Comparison of ENCODE assay signal across 9 cellular contexts in genomic region chr7:2037301-2037804, GRCh38.
A peak's percentile ranks its signal among the peaks of the same experiment; 100 is the strongest.
DNase-seq lines count a peak whose midpoint lies in the region; ATAC-seq and TF ChIP-seq lines count a peak whose summit lies in the region.
"Had no signal": no experiment of that assay in that cellular context is flagged by ENCODE, and none has a peak within 500 bp of the region (broad histone marks: within the 10 kb centered on the region; RNA-seq: fewer than 3 reads in every experiment).

No MANE protein-coding gene starts in this region.

- H3K36me3 ChIP-seq in esophagus muscularis mucosa (no peaks in the 10 kb centered on the region), osteoblast (ENCODE audit: insufficient read depth, low read length) (no peaks in the 10 kb centered on the region), thyroid gland (no peaks in the 10 kb centered on the region)

- 75% methylated on average over 17 of the region's 17 CpGs for WGBS in esophagus muscularis mucosa
- WGBS in thyroid gland, 2 donors, result 70 to 72% methylated on average over 17 of the region's 17 CpGs

- H3K27ac Mint-ChIP-seq in T-helper 17 cell, result peak overlapping the region; percentile 88

- peaks cover 2% of the 10 kb centered on the region for H4K20me1 ChIP-seq in osteoblast (ENCODE audit: insufficient read depth, low read length)

- no peak for TF ChIP-seq POLR2A in esophagus muscularis mucosa (IDR thresholded peaks at IDR 0.05; ENCODE audit: low read depth)
- no peak for TF ChIP-seq POLR2A in thyroid gland (IDR thresholded peaks at IDR 0.05)

- peak overlapping the region; percentile 30 to 39 (median 32) for H3K4me3 ChIP-seq in esophagus muscularis mucosa
- no peak overlapping the region for H3K4me3 ChIP-seq in osteoblast (ENCODE audit: insufficient read depth, low read length)
- no peak overlapping the region for H3K4me3 ChIP-seq in thyroid gland (replicated peaks in 1 of 3)

- H3K79me2 ChIP-seq in osteoblast (ENCODE audit: insufficient read depth, low read length), result no peaks in the 10 kb centered on the region

- H3K27me3 ChIP-seq in esophagus muscularis mucosa, result no peaks in the 10 kb centered on the region
- H3K27me3 ChIP-seq in osteoblast (ENCODE audit: insufficient read depth, low read length), result no peaks in the 10 kb centered on the region
- H3K27me3 ChIP-seq in thyroid gland, result no peaks in the 10 kb centered on the region

- intact Hi-C loops in esophagus muscularis mucosa (cut with DNase I) (no loop called here), thyroid gland (cut with DNase I) (no loop called here)

- ATAC-seq in T-helper 17 cell (peak; percentile 64), GM18868 (IDR thresholded peaks at IDR 0.05; ENCODE audit: unreplicated experiment) (no peak)

- DNase-seq in T-helper 17 cell (no peak), esophagus muscularis mucosa (ENCODE audit: extremely low spot score) (no peak), osteoblast (ENCODE audit: insufficient read length, low spot score, missing footprints) (peak; percentile 43), NCI-H524 (lab: John Stamatoyannopoulos, UW) (no peak), H4 (ENCODE audit: low spot score) (no peak), thyroid gland (no peak)
- DNase-seq: NCI-H1436 had no signal

- H3K4me3 Mint-ChIP-seq in T-helper 17 cell, result peak overlapping the region; percentile 89

- H3K36me3 Mint-ChIP-seq in T-helper 17 cell (ENCODE audit: low read depth), result peaks cover 2% of the 10 kb centered on the region

- TF ChIP-seq CTCF in C4-2B (conservative IDR thresholded peaks at IDR 0.05) (no peak), esophagus muscularis mucosa (IDR thresholded peaks at IDR 0.05) (no peak), osteoblast (IDR thresholded peaks at IDR 0.05; ENCODE audit: extremely low read depth, low read depth, low read length) (no peak), thyroid gland (IDR thresholded peaks at IDR 0.05) (no peak)

- H3K4me1 Mint-ChIP-seq in T-helper 17 cell, result peaks cover 43% of the 10 kb centered on the region

- no peaks in the 10 kb centered on the region for H3K27me3 Mint-ChIP-seq in T-helper 17 cell

- peak overlapping the region; percentile 2; the same call in 1 of the 2 replicates for H3K27ac ChIP-seq in C4-2B
- H3K27ac ChIP-seq in esophagus muscularis mucosa (replicated peaks in 1 of 4), result peak overlapping the region in 1 of 4 donors; percentile 19
- no peak overlapping the region for H3K27ac ChIP-seq in osteoblast (ENCODE audit: low read depth, low read length)
- H3K27ac ChIP-seq in thyroid gland, result no peak overlapping the region

- H3K9me3 ChIP-seq in T-helper 17 cell (ENCODE audit: control insufficient read depth, low read length, poor library complexity, severe bottlenecking) (no peaks in the 10 kb centered on the region), esophagus muscularis mucosa (no peaks in the 10 kb centered on the region), osteoblast (ENCODE audit: low read depth, low read length) (no peaks in the 10 kb centered on the region), thyroid gland (no peaks in the 10 kb centered on the region)

- H3K4me1 ChIP-seq in esophagus muscularis mucosa (peaks cover 5 to 15% (median 9%) of the 10 kb centered on the region in 4 donors), osteoblast (ENCODE audit: insufficient read depth, low read length) (no peaks in the 10 kb centered on the region), thyroid gland (peaks cover 7 to 12% of the 10 kb centered on the region in 2 donors)

- TF ChIP-seq EP300 in esophagus muscularis mucosa (IDR thresholded peaks at IDR 0.05), result no peak

- H3K4me2 ChIP-seq in osteoblast (ENCODE audit: insufficient read depth, low read length), result peak overlapping the region; percentile 14

- H2AFZ ChIP-seq in osteoblast (ENCODE audit: low read length), result no peak overlapping the region

Comparison
In these comparisons a context has a peak if more than half of its experiments do, and no peak if none do; other contexts are left out.
1. H3K4me3 ChIP-seq: peak in esophagus muscularis mucosa (4 of 4); none in osteoblast (single experiment) and thyroid gland (0 of 3).